ENCODE assay signal across 8 cellular contexts in the genomic region with DNA sequence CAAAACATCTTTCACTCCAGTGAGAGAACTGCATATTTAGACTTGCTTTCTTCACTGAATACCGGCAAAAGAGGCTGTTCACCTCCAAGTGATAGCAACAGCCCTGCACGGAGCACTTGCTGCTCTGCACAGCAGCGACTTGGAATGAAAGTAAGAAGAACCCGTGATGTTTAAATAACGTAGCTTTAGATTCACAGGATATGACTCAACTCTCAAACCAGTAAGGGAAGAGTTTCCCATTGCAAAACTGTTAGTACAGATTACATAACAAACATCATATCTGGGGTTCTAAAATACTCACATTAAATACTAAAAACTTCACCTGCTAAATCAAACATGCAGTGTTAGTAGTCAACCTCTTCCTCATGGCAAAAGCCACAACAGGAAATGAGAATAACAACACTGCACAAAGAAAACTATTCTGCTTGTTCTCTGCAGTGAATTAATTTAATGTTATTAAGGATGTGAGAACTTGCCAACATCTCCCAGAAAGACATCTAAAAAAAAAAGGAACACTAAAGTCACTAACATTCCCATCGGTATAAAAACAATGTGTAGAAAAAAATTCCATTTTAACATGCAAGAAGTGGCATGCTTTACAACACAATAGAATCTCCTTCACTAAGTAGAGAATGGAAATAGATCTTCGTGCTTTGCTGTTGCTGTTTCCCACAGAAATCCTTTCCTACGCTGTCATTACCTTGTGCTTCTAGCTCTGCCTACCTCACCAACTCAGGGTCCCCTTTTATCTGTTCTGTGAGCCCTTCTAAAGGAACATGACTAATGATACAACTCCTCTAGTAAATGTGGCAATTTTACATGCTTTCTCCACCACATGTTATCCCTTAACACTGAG.
DNase-seq lines count a peak whose midpoint lies in the region; ATAC-seq and TF ChIP-seq lines count a peak whose summit lies in the region.

No MANE protein-coding gene starts in this region.

- DNase-seq in CD4-positive, alpha-beta T cell = peak in 5 of 10 experiments; percentile 4 to 10 (median 9)
- DNase-seq in Peyer's patch (peak in 1 of 3 donors; percentile 57), cardiac fibroblast (ENCODE audit: low read depth in 2 of 2) (peak; percentile 78 to 95), left lung (peak; percentile 81 to 83), testis (peak; percentile 32), midbrain (lab: John Stamatoyannopoulos, UW) (no peak)

- 25 to 34% methylated on average over 8 of the region's 8 CpGs for WGBS in testis, 2 donors

- no peaks in the 10 kb centered on the region for H3K4me1 ChIP-seq in Peyer's patch
- peaks cover 0 to 21% of the 10 kb centered on the region in 2 donors for H3K4me1 ChIP-seq in left lung
- H3K4me1 ChIP-seq in testis = no peaks in the 10 kb centered on the region

- POLR2A ChIA-PET in CD4-positive, alpha-beta T cell (lab: Charles Lee) = interaction anchor here (0.7 kb wide), 1 partner anchor 288 kb away, joined by 3 read pairs; no protein-coding TSS in a partner anchor

- TF ChIP-seq POLR2A in Peyer's patch (IDR thresholded peaks at IDR 0.05) = peak; percentile 29 to 42
- no peak for TF ChIP-seq POLR2A in testis (IDR thresholded peaks at IDR 0.05)

- no peaks in the 10 kb centered on the region for H3K9me3 ChIP-seq in CD4-positive, alpha-beta T cell (ENCODE audit: control insufficient read depth, low read length)
- H3K9me3 ChIP-seq in Peyer's patch = no peaks in the 10 kb centered on the region
- no peaks in the 10 kb centered on the region for H3K9me3 ChIP-seq in left lung
- no peaks in the 10 kb centered on the region for H3K9me3 ChIP-seq in testis

- intact Hi-C loops in CD4-positive, alpha-beta T cell (cut with DNase I, micrococcal nuclease) = no loop called here
- intact Hi-C loops in left lung (cut with DNase I) = no loop called here
- intact Hi-C loops in testis (cut with DNase I; ENCODE audit: low total_unique reads) = no loop called here

- H3K4me1 Mint-ChIP-seq in CD4-positive, alpha-beta T cell (ENCODE audit: low read depth) = peaks cover 22% of the 10 kb centered on the region

- H3K27me3 Mint-ChIP-seq in CD4-positive, alpha-beta T cell = no peaks in the 10 kb centered on the region

- CTCF ChIA-PET in CD4-positive, alpha-beta T cell (lab: Charles Lee) = no interaction called here

- H3K9me3 Mint-ChIP-seq in CD4-positive, alpha-beta T cell = no peaks in the 10 kb centered on the region

- peak; percentile 90 for ATAC-seq in CD4-positive, alpha-beta T cell (ENCODE audit: poor library complexity)
- ATAC-seq in GM19025 (IDR thresholded peaks at IDR 0.05; ENCODE audit: low read depth, unreplicated experiment) (peak; percentile 92), HG03103 (IDR thresholded peaks at IDR 0.05; ENCODE audit: low read depth, unreplicated experiment) (peak; percentile 83), left lung (peak; percentile 98)

- H3K4me3 ChIP-seq in Peyer's patch (peak overlapping the region in 2 of 4 donors; percentile 38 to 40), cardiac fibroblast (replicated peaks in 1 of 2; ENCODE audit: low read depth in 2 of 2, low read length in 2 of 2) (peak overlapping the region in 1 of 2 donors; percentile 60), left lung (peak overlapping the region; percentile 22 to 53), testis (no peak overlapping the region)

- H3K36me3 ChIP-seq in Peyer's patch = no peaks in the 10 kb centered on the region
- no peaks in the 10 kb centered on the region for H3K36me3 ChIP-seq in left lung
- no peaks in the 10 kb centered on the region for H3K36me3 ChIP-seq in testis (ENCODE audit: low read depth, missing control alignments)

- no peak overlapping the region for H3K27ac ChIP-seq in CD4-positive, alpha-beta T cell (ENCODE audit: low read depth, low read length)
- H3K27ac ChIP-seq in Peyer's patch (peak overlapping the region in 2 of 4 donors; percentile 41 to 43), left lung (peak overlapping the region; percentile 65 to 89), testis (peak overlapping the region in 1 of 2 donors; percentile 22)

- H3K27me3 ChIP-seq in CD4-positive, alpha-beta T cell (ENCODE audit: control insufficient read depth, insufficient read depth, low read length) = no peaks in the 10 kb centered on the region
- H3K27me3 ChIP-seq in Peyer's patch = no peaks in the 10 kb centered on the region
- H3K27me3 ChIP-seq in left lung = no peaks in the 10 kb centered on the region
- H3K27me3 ChIP-seq in testis = no peaks in the 10 kb centered on the region

- no peak for TF ChIP-seq CTCF in CD4-positive, alpha-beta T cell (IDR thresholded peaks at IDR 0.05)
- TF ChIP-seq CTCF in Peyer's patch (IDR thresholded peaks at IDR 0.05) (no peak), cardiac fibroblast (IDR thresholded peaks at IDR 0.05; ENCODE audit: low read depth, low read length) (no peak), left lung (IDR thresholded peaks at IDR 0.05) (no peak), testis (IDR thresholded peaks at IDR 0.05) (no peak)

- no peaks in the 10 kb centered on the region for H3K36me3 Mint-ChIP-seq in CD4-positive, alpha-beta T cell (ENCODE audit: low read depth)

- peak overlapping the region; percentile 70 for H3K27ac Mint-ChIP-seq in CD4-positive, alpha-beta T cell

- H3K4me3 Mint-ChIP-seq in CD4-positive, alpha-beta T cell = peak overlapping the region; percentile 78

Comparison
In these comparisons a context has a peak if more than half of its experiments do, and no peak if none do; other contexts are left out.
1. H3K4me3 ChIP-seq: peak in left lung (2 of 2); none in testis (0 of 2).
2. Peak in every context shown above with its lines, with median percentiles within 50 percentile points of each other: ATAC-seq.